8 cellular contexts compared by ENCODE assay signal in genomic region chr1:21703318-21703963, GRCh38. TPM values are rescaled to one million over a fixed set of nuclear protein-coding genes. Genes with fewer than 3 reads are reported as not detected.
DNase-seq lines count a peak whose midpoint lies in the region; FAIRE-seq and TF ChIP-seq lines count a peak whose summit lies in the region.

No MANE protein-coding gene starts in this region.

- H3K36me3 ChIP-seq in adrenal gland (replicated peaks in 1 of 2): peaks cover 0 to 55% of the 10 kb centered on the region in 2 donors

- no peak for FAIRE-seq in GM12892 (lab: Jason Lieb, UNC)

- WGBS in adrenal gland, 4 donors: 36 to 54% (median 48%) methylated on average over 3 of the region's 3 CpGs

- TF ChIP-seq POLR2A in adrenal gland (IDR thresholded peaks at IDR 0.05) (no peak), GM12892 (IDR thresholded peaks at IDR 0.05; ENCODE audit: low read depth, low read length) (no peak)

- H3K4me3 ChIP-seq in adrenal gland: no peak overlapping the region

- no peaks in the 10 kb centered on the region for H3K9me3 ChIP-seq in adrenal gland (replicated peaks in 1 of 3)

- DNase-seq in NCI-H2171 treated with DMSO at 0.1 percent for 48 hours (lab: John Stamatoyannopoulos, UW) (peak; percentile 33), NCI-H2171 (lab: John Stamatoyannopoulos, UW) (no peak), LHCN-M2 (ENCODE audit: low read depth) (peak; percentile 54), adrenal gland (peak in 4 of 7 donors; percentile 60 to 70 (median 64)), left kidney (ENCODE audit: low read depth, low spot score) (peak; percentile 58), GM12892 (ENCODE audit: insufficient read length) (no peak), HPDE6-E6E7 (ENCODE audit: extremely low spot score) (no peak), cerebellum (ENCODE audit: low spot score) (no peak)

- H3K27ac ChIP-seq in adrenal gland: peak overlapping the region in 2 of 5 donors; percentile 2 to 61

- H3K27me3 ChIP-seq in adrenal gland: no peaks in the 10 kb centered on the region

- TF ChIP-seq CTCF in adrenal gland (IDR thresholded peaks at IDR 0.05): peak; percentile 27 to 61 (median 54)

- peaks cover 0 to 12% of the 10 kb centered on the region in 2 donors for H3K4me1 ChIP-seq in adrenal gland (replicated peaks in 1 of 2)

- intact Hi-C loops in adrenal gland (cut with DNase I): no loop called here

RNA-seq across cellular contexts. Expression of gene RAP1GAP, which starts 34.3 kb away (rescaled TPM):
- total RNA-seq in LHCN-M2 (2014; rRNA removed): 0.06 and 0.13 TPM in 2 replicates
- polyA plus RNA-seq in LHCN-M2 (2012): 0.26 TPM
- 100 to 1,000 TPM in 3 of 8 donors, 10 to 100 TPM in 5; 52.4 to 409 (median 90.0) TPM for total RNA-seq in adrenal gland
- 100 to 1,000 TPM in 2 of 3 donors, 10 to 100 TPM in 1; 62.4 to 250 (median 105) TPM for polyA plus RNA-seq in adrenal gland
- 0.98 TPM for polyA plus RNA-seq in GM12892 (2012; ENCODE audit: missing spikeins)
- total RNA-seq in cerebellum: 13.5 TPM

Comparison
In these comparisons a context has a peak if more than half of its experiments do, and no peak if none do; other contexts are left out.
1. DNase-seq: peak in NCI-H2171 treated with DMSO at 0.1 percent for 48 hours (single experiment), LHCN-M2 (single experiment), adrenal gland (4 of 7) and left kidney (single experiment); none in NCI-H2171 (single experiment), GM12892 (single experiment), HPDE6-E6E7 (single experiment) and cerebellum (single experiment).
2. RNA of gene RAP1GAP, which starts 34.3 kb away (total RNA-seq): 52.4 to 409 TPM in adrenal gland and 13.5 TPM in cerebellum (single experiment); 0.06 to 0.13 TPM in LHCN-M2; every median in the first group is over 10 times any median in the second.